In the genomic region with DNA sequence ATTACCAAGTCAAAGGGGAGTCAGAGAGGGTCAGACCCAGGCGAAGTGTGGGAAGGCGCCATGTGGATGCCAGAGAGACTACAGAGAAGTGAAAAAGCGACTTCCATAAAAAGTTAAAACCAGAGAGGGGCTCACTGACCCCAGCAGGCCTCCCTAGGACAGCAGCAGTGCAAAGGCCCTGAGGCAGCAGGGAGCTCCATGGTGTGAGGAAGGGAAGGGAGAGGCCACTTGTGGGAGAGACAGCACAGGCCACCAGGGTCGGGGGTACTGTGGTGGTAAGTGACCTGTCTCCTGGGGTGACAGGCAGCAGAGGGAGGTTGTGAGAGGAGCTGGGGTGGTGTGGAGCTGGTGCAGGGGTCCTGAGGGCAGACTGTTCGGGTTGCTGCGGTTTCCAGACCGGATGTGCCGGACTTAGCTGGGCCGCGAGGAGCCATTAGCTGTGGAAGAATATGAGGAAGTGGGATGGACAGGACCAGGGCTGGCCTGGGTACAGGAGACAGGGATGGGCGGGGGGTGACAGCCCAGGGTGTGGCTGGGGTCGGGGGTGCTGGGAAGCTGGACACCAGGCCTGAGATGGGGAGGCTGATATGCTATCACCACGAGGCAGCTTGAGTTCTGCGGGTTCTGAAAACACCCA, we compare ENCODE assay signal across 24 cellular contexts. TPM values are rescaled to one million over a fixed set of nuclear protein-coding genes. Genes with fewer than 3 reads are reported as not detected.
DNase-seq lines count a peak whose midpoint lies in the region; ATAC-seq and TF ChIP-seq lines count a peak whose summit lies in the region.
"Had no signal": no experiment of that assay in that cellular context is flagged by ENCODE, and none has a peak within 500 bp of the region (broad histone marks: within the 10 kb centered on the region; RNA-seq: fewer than 3 reads in every experiment).

No MANE protein-coding gene starts in this region.

- H3K4ac ChIP-seq in mesendoderm (ENCODE audit: low read depth, low read length), result no peak overlapping the region

- no peak for TF ChIP-seq CTCF in CD4-positive, alpha-beta T cell (IDR thresholded peaks at IDR 0.05)

- H2BK5ac ChIP-seq in mesendoderm (ENCODE audit: low read length), result no peak overlapping the region

- no peaks in the 10 kb centered on the region for H3K4me1 Mint-ChIP-seq in activated CD4-positive, alpha-beta T cell treated with anti-CD3 and anti-CD28 coated beads for 36 hours
- no peaks in the 10 kb centered on the region for H3K4me1 Mint-ChIP-seq in CD4-positive, alpha-beta T cell (ENCODE audit: low read depth)
- H3K4me1 Mint-ChIP-seq in activated naive CD8-positive, alpha-beta T cell (ENCODE audit: low read depth), result no peaks in the 10 kb centered on the region
- H3K4me1 Mint-ChIP-seq: activated naive CD8-positive, alpha-beta T cell treated with anti-CD3 and anti-CD28 coated beads, Interleukin-2, amount 10 ng/mL, durations not matched to agents 7 days and 5 days had no signal

- H2AK5ac ChIP-seq in mesendoderm (ENCODE audit: low read length), result no peak overlapping the region

- CTCF ChIA-PET in activated CD4-positive, alpha-beta T cell treated with anti-CD3 and anti-CD28 coated beads for 36 hours (lab: Charles Lee), result interaction anchor here (0.6 to 0.8 kb wide), 2 partner anchors 24 to 165 kb away, joined by 3 read pairs; no protein-coding TSS in a partner anchor
- CTCF ChIA-PET in CD4-positive, alpha-beta T cell (lab: Charles Lee), result interaction anchor here (5.7 kb wide), 1 partner anchor 32 kb away, joined by 38 read pairs; a partner anchor contains a TSS

- H2BK120ac ChIP-seq in mesendoderm (ENCODE audit: low read depth, low read length), result no peak overlapping the region

- no peak overlapping the region for H3K4me3 ChIP-seq in mesendoderm (ENCODE audit: low read length)
- H3K4me3 ChIP-seq: BLaER1, colonic mucosa, heart right ventricle, skin epidermis had no signal

- H3K4me3 Mint-ChIP-seq in activated CD4-positive, alpha-beta T cell treated with anti-CD3 and anti-CD28 coated beads for 36 hours, result no peak overlapping the region
- peak overlapping the region; percentile 31 for H3K4me3 Mint-ChIP-seq in CD4-positive, alpha-beta T cell
- H3K4me3 Mint-ChIP-seq in activated naive CD8-positive, alpha-beta T cell, result no peak overlapping the region
- H3K4me3 Mint-ChIP-seq: activated naive CD8-positive, alpha-beta T cell treated with anti-CD3 and anti-CD28 coated beads, Interleukin-2, amount 10 ng/mL, durations not matched to agents 7 days and 5 days had no signal

- intact Hi-C loops in activated CD4-positive, alpha-beta T cell treated with anti-CD3 and anti-CD28 coated beads for 36 hours (cut with DNase I, micrococcal nuclease), result no loop called here
- intact Hi-C loops in CD4-positive, alpha-beta T cell (cut with DNase I, micrococcal nuclease), result no loop called here

- POLR2A ChIA-PET in activated CD4-positive, alpha-beta T cell treated with anti-CD3 and anti-CD28 coated beads for 36 hours (lab: Charles Lee), result interaction anchor here (0.6 kb wide), 1 partner anchor 144 kb away, joined by 3 read pairs; no protein-coding TSS in a partner anchor
- POLR2A ChIA-PET in CD4-positive, alpha-beta T cell (lab: Charles Lee), result interaction anchor here (0.9 to 1.2 kb wide), 3 partner anchors 10 to 44 kb away, joined by 3 to 4 read pairs (median 3); no protein-coding TSS in a partner anchor

- no peaks in the 10 kb centered on the region for H3K9me3 ChIP-seq in CD4-positive, alpha-beta T cell (ENCODE audit: control insufficient read depth, low read length)
- H3K9me3 ChIP-seq: BLaER1, colonic mucosa, heart right ventricle had no signal

- no peak overlapping the region for H3K27ac ChIP-seq in CD4-positive, alpha-beta T cell (ENCODE audit: low read depth, low read length)
- peak overlapping the region; percentile 21 for H3K27ac ChIP-seq in mesendoderm (ENCODE audit: low read depth, low read length)
- H3K27ac ChIP-seq: BLaER1, brain microvascular endothelial cell, colonic mucosa, heart right ventricle, skin epidermis had no signal

- H3K56ac ChIP-seq in mesendoderm (ENCODE audit: low read length), result no peak overlapping the region

- no peaks in the 10 kb centered on the region for H3K9me3 Mint-ChIP-seq in activated CD4-positive, alpha-beta T cell treated with anti-CD3 and anti-CD28 coated beads for 36 hours (ENCODE audit: low read depth)
- no peaks in the 10 kb centered on the region for H3K9me3 Mint-ChIP-seq in CD4-positive, alpha-beta T cell
- H3K9me3 Mint-ChIP-seq in activated naive CD8-positive, alpha-beta T cell (ENCODE audit: low read depth), result no peaks in the 10 kb centered on the region
- H3K9me3 Mint-ChIP-seq: activated naive CD8-positive, alpha-beta T cell treated with anti-CD3 and anti-CD28 coated beads, Interleukin-2, amount 10 ng/mL, durations not matched to agents 7 days and 5 days had no signal

- no peaks in the 10 kb centered on the region for H3K27me3 Mint-ChIP-seq in activated CD4-positive, alpha-beta T cell treated with anti-CD3 and anti-CD28 coated beads for 36 hours
- H3K27me3 Mint-ChIP-seq in CD4-positive, alpha-beta T cell, result no peaks in the 10 kb centered on the region
- H3K27me3 Mint-ChIP-seq in activated naive CD8-positive, alpha-beta T cell, result no peaks in the 10 kb centered on the region
- H3K27me3 Mint-ChIP-seq: activated naive CD8-positive, alpha-beta T cell treated with anti-CD3 and anti-CD28 coated beads, Interleukin-2, amount 10 ng/mL, durations not matched to agents 7 days and 5 days; progenitor cell of endocrine pancreas had no signal

- H4K5ac ChIP-seq in mesendoderm (ENCODE audit: low read length), result no peak overlapping the region

- H3K4me1 ChIP-seq in mesendoderm (ENCODE audit: control insufficient read depth, low read depth, low read length), result no peaks in the 10 kb centered on the region
- H3K4me1 ChIP-seq: BLaER1, colonic mucosa had no signal

- no peaks in the 10 kb centered on the region for H3K79me2 ChIP-seq in mesendoderm (ENCODE audit: control insufficient read depth, insufficient read depth, low read length)

- no CpG with 5 or more reads among the region's 14 CpGs for WGBS in mesendoderm (ENCODE audit: extremely low coverage, insufficient coverage, low lambda C conversion rate)

- no peak overlapping the region for H3K9ac ChIP-seq in mesendoderm (ENCODE audit: low read length)
- H3K9ac ChIP-seq: BLaER1 had no signal

- H3K27me3 ChIP-seq in CD4-positive, alpha-beta T cell (ENCODE audit: control insufficient read depth, insufficient read depth, low read length), result no peaks in the 10 kb centered on the region
- H3K27me3 ChIP-seq in mesendoderm (ENCODE audit: insufficient read depth, low read length, poor library complexity), result no peaks in the 10 kb centered on the region
- H3K27me3 ChIP-seq: BLaER1, brain microvascular endothelial cell, colonic mucosa, heart right ventricle had no signal

- peak overlapping the region; percentile 13 for H3K27ac Mint-ChIP-seq in activated CD4-positive, alpha-beta T cell treated with anti-CD3 and anti-CD28 coated beads for 36 hours
- peak overlapping the region; percentile 58 for H3K27ac Mint-ChIP-seq in CD4-positive, alpha-beta T cell
- peak overlapping the region; percentile 41 for H3K27ac Mint-ChIP-seq in activated naive CD8-positive, alpha-beta T cell
- H3K27ac Mint-ChIP-seq: activated naive CD8-positive, alpha-beta T cell treated with anti-CD3 and anti-CD28 coated beads, Interleukin-2, amount 10 ng/mL, durations not matched to agents 7 days and 5 days had no signal

- H2BK15ac ChIP-seq in mesendoderm (replicated peaks; ENCODE audit: low read depth), result no peak overlapping the region

- H3K18ac ChIP-seq in mesendoderm (ENCODE audit: low read length), result no peak overlapping the region

- H3K23ac ChIP-seq in mesendoderm (ENCODE audit: low read length), result no peak overlapping the region

- no peak overlapping the region for H3K4me2 ChIP-seq in mesendoderm (ENCODE audit: low read length)
- H3K4me2 ChIP-seq: BLaER1 had no signal

- H4K8ac ChIP-seq in mesendoderm (ENCODE audit: low read depth, low read length), result no peak overlapping the region

- H3K36me3 Mint-ChIP-seq in activated CD4-positive, alpha-beta T cell treated with anti-CD3 and anti-CD28 coated beads for 36 hours (ENCODE audit: low read depth), result peaks cover 34% of the 10 kb centered on the region
- H3K36me3 Mint-ChIP-seq in CD4-positive, alpha-beta T cell (ENCODE audit: low read depth), result peaks cover 88% of the 10 kb centered on the region
- peaks cover 4% of the 10 kb centered on the region for H3K36me3 Mint-ChIP-seq in activated naive CD8-positive, alpha-beta T cell

- peaks cover 14% of the 10 kb centered on the region for H3K36me3 ChIP-seq in mesendoderm (ENCODE audit: control insufficient read depth, insufficient read depth, low read length)

- no peak for ATAC-seq in activated CD4-positive, alpha-beta T cell treated with anti-CD3 and anti-CD28 coated beads for 36 hours
- no peak for ATAC-seq in CD4-positive, alpha-beta T cell (ENCODE audit: poor library complexity)
- no peak for ATAC-seq in GM21619 (IDR thresholded peaks at IDR 0.05; ENCODE audit: unreplicated experiment)
- ATAC-seq: activated CD4-positive, CD25-positive, alpha-beta regulatory T cell treated with anti-CD3 and anti-CD28 coated beads, Interleukin-2, amount 50 U/mL, for 24 hours; heart right ventricle; Right ventricle myocardium inferior had no signal

- no peaks in the 10 kb centered on the region for H3K79me1 ChIP-seq in mesendoderm (ENCODE audit: low read length)

- no peak for DNase-seq in activated CD4-positive, alpha-beta T cell treated with anti-CD3 and anti-CD28 coated beads for 36 hours
- no peak for DNase-seq in activated CD4-positive, alpha-beta T cell treated with anti-CD3 and anti-CD28 coated beads for 48 hours
- no peak for DNase-seq in CD4-positive, alpha-beta T cell
- DNase-seq in mesendoderm, result no peak
- DNase-seq in NCI-H748 (lab: John Stamatoyannopoulos, UW; ENCODE audit: unreplicated experiment), result no peak
- DNase-seq in Ammon's horn (ENCODE audit: low spot score), result no peak
- DNase-seq: activated naive CD8-positive, alpha-beta T cell treated with anti-CD3 and anti-CD28 coated beads, Interleukin-2, amount 10 ng/mL, durations not matched to agents 7 days and 5 days; brain microvascular endothelial cell; colonic mucosa; DMS153; H7; heart right ventricle; mammary epithelial cell; NCI-H524; stimulated activated CD4-positive, alpha-beta T cell treated with anti-CD3 and anti-CD28 coated beads, Interleukin-4, amount 100 ng/mL, for 1 hour; substantia nigra had no signal

RNA-seq across cellular contexts. Expression of a gene that starts 22.6 kb away (rescaled TPM):
- 10 to 100 TPM; 13.7 to 14.0 TPM for total RNA-seq in activated CD4-positive, alpha-beta T cell treated with anti-CD3 and anti-CD28 coated beads for 36 hours
- 100 to 1,000 TPM; 146 to 151 TPM for total RNA-seq in CD4-positive, alpha-beta T cell
- 11.4 TPM for polyA plus RNA-seq in mesendoderm (2013, experiment 1 of 2)
- polyA plus RNA-seq in mesendoderm (2013, experiment 2 of 2), result 11.6 TPM

RNA-seq across cellular contexts. Expression of a gene that starts 32.2 kb away (rescaled TPM):
- not detected for total RNA-seq in activated CD4-positive, alpha-beta T cell treated with anti-CD3 and anti-CD28 coated beads for 36 hours
- total RNA-seq in CD4-positive, alpha-beta T cell, result not detected
- polyA plus RNA-seq in mesendoderm (2013, experiment 1 of 2), result 0.46 TPM
- polyA plus RNA-seq in mesendoderm (2013, experiment 2 of 2), result 0.42 TPM
- total RNA-seq: activated naive CD8-positive, alpha-beta T cell treated with anti-CD3 and anti-CD28 coated beads, Interleukin-2, amount 10 ng/mL, durations not matched to agents 7 days and 5 days; progenitor cell of endocrine pancreas; T-helper 2 cell treated with Interferon-gamma antibody and Interleukin-4, amounts not matched to agents 100 ng/mL and 5 ng/mL, for 36 hours had no signal

RNA-seq across cellular contexts. Expression of a gene that starts 32.9 kb away (rescaled TPM):
- 100 to 1,000 TPM in 1 of 2 experiments, 10 to 100 TPM in 1; 100.0 to 105 TPM for total RNA-seq in activated CD4-positive, alpha-beta T cell treated with anti-CD3 and anti-CD28 coated beads for 36 hours
- 100 to 1,000 TPM; 155 to 164 TPM for total RNA-seq in CD4-positive, alpha-beta T cell
- 15.5 TPM for polyA plus RNA-seq in mesendoderm (2013, experiment 1 of 2)
- 15.0 TPM for polyA plus RNA-seq in mesendoderm (2013, experiment 2 of 2)

Comparison
In these comparisons a context has a peak if more than half of its experiments do, and no peak if none do; other contexts are left out.
1. RNA of a gene that starts 22.6 kb away (total RNA-seq): 146 to 151 TPM in CD4-positive, alpha-beta T cell; 13.7 to 14.0 TPM in activated CD4-positive, alpha-beta T cell treated with anti-CD3 and anti-CD28 coated beads for 36 hours; every median in the first group is over 4 times any median in the second.
2. Peak in every context shown above with its lines, with median percentiles within 50 percentile points of each other: H3K27ac Mint-ChIP-seq.